Comparison of ENCODE assay signal across 13 cellular contexts in genomic region chr6:69487688-69488087, GRCh38.
A peak's percentile ranks its signal among the peaks of the same experiment; 100 is the strongest.
DNase-seq lines count a peak whose midpoint lies in the region; ATAC-seq and TF ChIP-seq lines count a peak whose summit lies in the region.
"Had no signal": no experiment of that assay in that cellular context is flagged by ENCODE, and none has a peak within 500 bp of the region (broad histone marks: within the 10 kb centered on the region; RNA-seq: fewer than 3 reads in every experiment).

No MANE protein-coding gene starts in this region.

- H3K4me1 ChIP-seq in BE2C = no peaks in the 10 kb centered on the region
- H3K4me1 ChIP-seq in endodermal cell (ENCODE audit: control insufficient read depth, insufficient read depth, low read length) = no peaks in the 10 kb centered on the region
- no peaks in the 10 kb centered on the region for H3K4me1 ChIP-seq in effector memory CD4-positive, alpha-beta T cell (ENCODE audit: control insufficient read depth, insufficient read depth, low read length, poor library complexity, severe bottlenecking)
- no peaks in the 10 kb centered on the region for H3K4me1 ChIP-seq in heart left ventricle
- H3K4me1 ChIP-seq: parathyroid adenoma had no signal

- no peak overlapping the region for H3K4me3 ChIP-seq in BE2C (ENCODE audit: low read depth, low read length)
- H3K4me3 ChIP-seq in endodermal cell (ENCODE audit: low read length) = no peak overlapping the region
- H3K4me3 ChIP-seq in effector memory CD4-positive, alpha-beta T cell (ENCODE audit: insufficient read depth, low read depth, low read length, poor library complexity, severe bottlenecking) = no peak overlapping the region
- no peak overlapping the region for H3K4me3 ChIP-seq in heart left ventricle

- peaks cover 8% of the 10 kb centered on the region for H3K4me1 Mint-ChIP-seq in endodermal cell
- H3K4me1 Mint-ChIP-seq: activated T-helper 17 cell treated with anti-CD3 and anti-CD28 coated beads, Interleukin-2, amount 50 U/mL, for 72 hours had no signal

- no peaks in the 10 kb centered on the region for H3K27me3 Mint-ChIP-seq in endodermal cell (ENCODE audit: insufficient read depth)

- no peak for TF ChIP-seq POLR2A in heart left ventricle (IDR thresholded peaks at IDR 0.05)

- H3K27me3 ChIP-seq in BE2C = no peaks in the 10 kb centered on the region
- no peaks in the 10 kb centered on the region for H3K27me3 ChIP-seq in endodermal cell (ENCODE audit: control insufficient read depth, insufficient read depth, low read length, poor library complexity, severe bottlenecking)
- no peaks in the 10 kb centered on the region for H3K27me3 ChIP-seq in effector memory CD4-positive, alpha-beta T cell (replicated peaks; ENCODE audit: control insufficient read depth, insufficient read depth, low read length, poor library complexity, severe bottlenecking)
- H3K27me3 ChIP-seq in heart left ventricle = no peaks in the 10 kb centered on the region

- intact Hi-C loops in heart left ventricle (cut with DNase I) = no loop called here

- DNase-seq in BE2C = no peak
- peak; percentile 33 for DNase-seq in NCI-H82 treated with DMSO at 0.1 percent for 48 hours (lab: John Stamatoyannopoulos, UW; ENCODE audit: unreplicated experiment)
- DNase-seq in endodermal cell = no peak
- no peak for DNase-seq in effector memory CD4-positive, alpha-beta T cell
- no peak for DNase-seq in heart left ventricle
- DNase-seq in G401 (ENCODE audit: low spot score) = no peak
- no peak for DNase-seq in medulla oblongata (ENCODE audit: extremely low spot score)
- DNase-seq: activated CD4-positive, alpha-beta T cell treated with anti-CD3 and anti-CD28 coated beads for 1 hour; left colon; NCI-H1105 had no signal

- H3K9ac ChIP-seq in endodermal cell (ENCODE audit: extremely low read depth, low read length, poor library complexity, severe bottlenecking) = no peak overlapping the region
- H3K9ac ChIP-seq: parathyroid adenoma had no signal

- H3K36me3 Mint-ChIP-seq in endodermal cell (ENCODE audit: low read depth) = no peaks in the 10 kb centered on the region

- H3K9me3 ChIP-seq in BE2C = no peaks in the 10 kb centered on the region
- peaks cover 5% of the 10 kb centered on the region for H3K9me3 ChIP-seq in endodermal cell (ENCODE audit: control insufficient read depth, low read length)
- no peaks in the 10 kb centered on the region for H3K9me3 ChIP-seq in effector memory CD4-positive, alpha-beta T cell (ENCODE audit: control insufficient read depth, low read length)
- peaks cover 0 to 29% (median 0%) of the 10 kb centered on the region in 12 donors for H3K9me3 ChIP-seq in heart left ventricle

- no peak for ATAC-seq in heart left ventricle
- ATAC-seq: activated T-helper 17 cell treated with anti-CD3 and anti-CD28 coated beads, Interleukin-2, amount 50 U/mL, for 72 hours; left colon had no signal

- in situ Hi-C loops in G401 (cut with HindIII; ENCODE audit: low sequenced_read_pairs) = no loop called here

- H3K36me3 ChIP-seq in BE2C (no peaks in the 10 kb centered on the region), endodermal cell (ENCODE audit: control insufficient read depth, insufficient read depth, low read length) (no peaks in the 10 kb centered on the region), heart left ventricle (no peaks in the 10 kb centered on the region)
- H3K36me3 ChIP-seq in effector memory CD4-positive, alpha-beta T cell (ENCODE audit: control insufficient read depth, insufficient read depth, low read length) = no peaks in the 10 kb centered on the region

- peaks cover 9% of the 10 kb centered on the region for H3K9me3 Mint-ChIP-seq in endodermal cell
- H3K9me3 Mint-ChIP-seq: activated T-helper 17 cell treated with anti-CD3 and anti-CD28 coated beads, Interleukin-2, amount 50 U/mL, for 72 hours had no signal

- H3K4me3 Mint-ChIP-seq in endodermal cell = no peak overlapping the region
- H3K4me3 Mint-ChIP-seq: activated T-helper 17 cell treated with anti-CD3 and anti-CD28 coated beads, Interleukin-2, amount 50 U/mL, for 72 hours had no signal

- H3K27ac ChIP-seq in endodermal cell (ENCODE audit: low read depth, low read length) (no peak overlapping the region), heart left ventricle (no peak overlapping the region)
- no peak overlapping the region for H3K27ac ChIP-seq in effector memory CD4-positive, alpha-beta T cell (ENCODE audit: insufficient read depth, low read length, poor library complexity, severe bottlenecking)
- H3K27ac ChIP-seq: parathyroid adenoma had no signal

- H3K27ac Mint-ChIP-seq in endodermal cell = no peak overlapping the region
- H3K27ac Mint-ChIP-seq: activated T-helper 17 cell treated with anti-CD3 and anti-CD28 coated beads, Interleukin-2, amount 50 U/mL, for 72 hours had no signal

- peak; percentile 69 for TF ChIP-seq CTCF in BE2C (IDR thresholded peaks at IDR 0.05; ENCODE audit: low read depth, low read length)
- TF ChIP-seq CTCF in GM12873 (IDR thresholded peaks at IDR 0.05; ENCODE audit: insufficient read depth, low read depth, low read length, missing control alignments) = peak; percentile 40
- TF ChIP-seq CTCF in endodermal cell (conservative IDR thresholded peaks at IDR 0.05) = peak; percentile 93
- peak in 4 of 12 donors; percentile 7 to 24 (median 10) for TF ChIP-seq CTCF in heart left ventricle (IDR thresholded peaks at IDR 0.05)
